8 cellular contexts compared by ENCODE assay signal in genomic region chr15:43511012-43511885, GRCh38. TPM values are rescaled to one million over a fixed set of nuclear protein-coding genes. Genes with fewer than 3 reads are reported as not detected.
DNase-seq lines count a peak whose midpoint lies in the region; ATAC-seq and TF ChIP-seq lines count a peak whose summit lies in the region.

No MANE protein-coding gene starts in this region.

- no peaks in the 10 kb centered on the region for H3K9me3 ChIP-seq in HEK293 (ENCODE audit: control insufficient read depth, insufficient read depth, low read depth, low read length)
- no peaks in the 10 kb centered on the region for H3K9me3 ChIP-seq in upper lobe of right lung

- POLR2A ChIA-PET in HEK293 (lab: Yijun Ruan, JAX) = interaction anchor here (0.7 to 1.7 kb wide), 9 partner anchors 12 to 1537 kb away, joined by 3 to 17 read pairs (median 3); partner anchors contain the start of gene TP53BP1

- ATAC-seq in upper lobe of right lung (no peak), HG02852 (IDR thresholded peaks at IDR 0.05; ENCODE audit: unreplicated experiment) (no peak)

- intact Hi-C loops in upper lobe of right lung (cut with DNase I) = no loop called here

- no peaks in the 10 kb centered on the region for H3K36me3 ChIP-seq in HEK293 (ENCODE audit: control insufficient read depth in 2 of 2, insufficient read depth in 1 of 2, low read length in 2 of 2)
- H3K36me3 ChIP-seq in upper lobe of right lung = no peaks in the 10 kb centered on the region

- CTCF ChIA-PET in HEK293 (lab: Yijun Ruan, JAX) = interaction anchor here (0.6 to 1.6 kb wide), 6 partner anchors 18 to 146 kb away, joined by 3 to 9 read pairs (median 4); partner anchors contain the start of gene TP53BP1

- TF ChIP-seq CTCF in HEK293 (tag by site-specific recombination; IDR thresholded peaks at IDR 0.05) (0 out of 2 replicates have a peak, but pooled peaks have one; percentile 19), upper lobe of right lung (IDR thresholded peaks at IDR 0.05) (no peak)

- H3K27ac ChIP-seq in HEK293 (ENCODE audit: extremely low read depth, low read depth, low read length) = no peak overlapping the region
- peak overlapping the region; percentile 83 for H3K27ac ChIP-seq in caudate nucleus (ENCODE audit: low read depth, low read length)
- no peak overlapping the region for H3K27ac ChIP-seq in upper lobe of right lung

- DNase-seq in DMS114 treated with DMSO at 0.1 percent for 48 hours (lab: John Stamatoyannopoulos, UW; ENCODE audit: unreplicated experiment) = peak; percentile 25
- DNase-seq in RPMI7951 (ENCODE audit: low read depth) = peak; percentile 26
- peak in 33 of 61 donors; percentile 23 to 75 (median 41) for DNase-seq in caudate nucleus (lab: John Stamatoyannopoulos, UW)
- peak; percentile 36 for DNase-seq in midbrain (lab: John Stamatoyannopoulos, UW)
- DNase-seq in upper lobe of right lung = no peak
- DNase-seq in activated gamma-delta T cell treated with Interleukin-2 at 50 U/mL for 16 hours = no peak

- H3K4me1 ChIP-seq in HEK293 (ENCODE audit: control insufficient read depth, insufficient read depth, low read length) (peaks cover 7% of the 10 kb centered on the region), upper lobe of right lung (peaks cover 12% of the 10 kb centered on the region)

- H3K27me3 ChIP-seq in upper lobe of right lung = no peaks in the 10 kb centered on the region

- H3K4me3 ChIP-seq in HEK293 (ENCODE audit: low read depth, low read length) (peak overlapping the region; percentile 41), upper lobe of right lung (peak overlapping the region; percentile 69)

TF ChIP-seq in HEK293, 187 proteins besides CTCF, POLR2A, EP300 and RAD21 (continues in another document):
- TF ChIP-seq ZNF600 (tag by site-specific recombination; IDR thresholded peaks at IDR 0.05) (peak; percentile 72; the same call in 1 of the 2 replicates), GLIS1 (tag by site-specific recombination; IDR thresholded peaks at IDR 0.05) (peak; percentile 39; the same call in 1 of the 2 replicates), SCRT2 (tag by site-specific recombination; IDR thresholded peaks at IDR 0.05) (no peak), ZBTB48 (tag by site-specific recombination; IDR thresholded peaks at IDR 0.05) (peak; percentile 53; the same call in 1 of the 2 replicates), ZBTB8A (tag by site-specific recombination; IDR thresholded peaks at IDR 0.05) (no peak), ZNF398 (tag by site-specific recombination; IDR thresholded peaks at IDR 0.05) (no peak), ZEB2 (tag by site-specific recombination; IDR thresholded peaks at IDR 0.05) (0 out of 2 replicates have a peak, but pooled peaks have one; percentile 22), ZIC2 (tag by site-specific recombination; IDR thresholded peaks at IDR 0.05) (peak; percentile 70), ZNF585B (tag by site-specific recombination; IDR thresholded peaks at IDR 0.05) (no peak), ZBTB26 (tag by site-specific recombination; optimal IDR thresholded peaks at IDR 0.05) (peak; percentile 35), OVOL3 (tag by site-specific recombination; IDR thresholded peaks at IDR 0.05) (no peak), ZBTB20 (tag by site-specific recombination; IDR thresholded peaks at IDR 0.05) (peak; percentile 32; the same call in 1 of the 2 replicates), ZBTB10 (tag by site-specific recombination; IDR thresholded peaks at IDR 0.05) (0 out of 2 replicates have a peak, but pooled peaks have one; percentile 13), ZNF76 (tag by site-specific recombination; IDR thresholded peaks at IDR 0.05; ENCODE audit: borderline replicate concordance, low read depth) (peak; percentile 20; the same call in 1 of the 2 replicates), ZNF654 (tag by site-specific recombination; IDR thresholded peaks at IDR 0.05; ENCODE audit: low read depth) (peak; percentile 8; the same call in 1 of the 2 replicates), ZNF785 (tag by site-specific recombination; IDR thresholded peaks at IDR 0.05) (no peak), ZNF280C (tag by site-specific recombination; IDR thresholded peaks at IDR 0.05) (no peak), ZBTB1 (tag by site-specific recombination; IDR thresholded peaks at IDR 0.05) (no peak), ZNF416 (tag by site-specific recombination; IDR thresholded peaks at IDR 0.05) (no peak), OSR2 (tag by site-specific recombination; IDR thresholded peaks at IDR 0.05) (peak; percentile 63), ZNF692 (tag by site-specific recombination; IDR thresholded peaks at IDR 0.05) (peak; percentile 10; the same call in 1 of the 2 replicates), ZNF426 (tag by site-specific recombination; IDR thresholded peaks at IDR 0.05) (no peak), ZBTB17 (tag by site-specific recombination; IDR thresholded peaks at IDR 0.05) (peak; percentile 10; the same call in 1 of the 2 replicates)

RNA-seq across cellular contexts. Expression of gene MAP1A, which starts 6.2 kb away (rescaled TPM):
- total RNA-seq in RPMI7951 (2014; rRNA removed; shearing (Covaris generic)) = 1.6 and 2.4 TPM in 2 replicates
- 2.3 TPM for total RNA-seq in upper lobe of right lung

RNA-seq across cellular contexts. Expression of gene TP53BP1, which starts 18.3 kb away (rescaled TPM):
- total RNA-seq in RPMI7951 (2014; rRNA removed; shearing (Covaris generic)) = 25.4 and 26.7 TPM in 2 replicates
- total RNA-seq in upper lobe of right lung = 27.6 TPM

Comparison
In these comparisons a context has a peak if more than half of its experiments do, and no peak if none do; other contexts are left out.
1. DNase-seq: peak in DMS114 treated with DMSO at 0.1 percent for 48 hours (single experiment), RPMI7951 (single experiment), caudate nucleus (33 of 61) and midbrain (single experiment); none in upper lobe of right lung (single experiment) and activated gamma-delta T cell treated with Interleukin-2 at 50 U/mL for 16 hours (single experiment).